11 cellular contexts compared by ENCODE assay signal in the genomic region with DNA sequence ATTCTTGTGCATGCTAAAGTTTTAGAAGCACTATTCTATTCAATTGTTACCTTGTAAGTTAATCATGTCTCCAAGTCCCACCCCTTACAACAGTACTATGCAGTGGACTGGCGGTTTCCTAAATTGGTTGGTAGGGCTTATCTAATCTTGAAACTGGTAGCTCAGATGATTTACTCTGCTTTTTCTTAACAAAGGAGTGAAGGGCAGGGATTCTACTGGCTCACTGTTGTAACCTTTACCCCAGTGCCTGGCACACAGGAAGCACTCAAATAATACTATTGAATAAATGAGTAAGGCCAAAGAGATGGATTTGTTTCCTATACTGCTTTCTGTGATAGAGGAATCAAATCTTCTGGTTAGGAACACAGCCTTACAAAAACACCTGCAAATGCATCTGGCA. TPM values are rescaled to one million over a fixed set of nuclear protein-coding genes. Genes with fewer than 3 reads are reported as not detected.
DNase-seq lines count a peak whose midpoint lies in the region; ATAC-seq and TF ChIP-seq lines count a peak whose summit lies in the region.
"Had no signal": no experiment of that assay in that cellular context is flagged by ENCODE, and none has a peak within 500 bp of the region (broad histone marks: within the 10 kb centered on the region; RNA-seq: fewer than 3 reads in every experiment).

No MANE protein-coding gene starts in this region.

- 0 out of 2 replicates have a peak overlapping the region, but pooled peaks have one; percentile 3 for H3K4me3 ChIP-seq in HUES6 (ENCODE audit: low read depth, low read length)
- H3K4me3 ChIP-seq in mucosa of descending colon, result no peak overlapping the region
- no peak overlapping the region for H3K4me3 ChIP-seq in transverse colon
- H3K4me3 ChIP-seq: A549 had no signal

- peak; percentile 7 for DNase-seq in amniotic epithelial cell (ENCODE audit: low read depth)
- peak in 1 of 3 donors; percentile 41 for DNase-seq in mucosa of descending colon
- DNase-seq in transverse colon, result peak; percentile 45
- DNase-seq in C1 segment of cervical spinal cord (lab: John Stamatoyannopoulos, UW), result no peak
- DNase-seq in A172 (ENCODE audit: low spot score), result no peak
- no peak for DNase-seq in T-helper 9 cell
- DNase-seq: DMS53, GF-D8 had no signal

- H3K9ac ChIP-seq in HUES6 (ENCODE audit: low read length), result peak overlapping the region; percentile 7

- peak; percentile 75 for ATAC-seq in mucosa of descending colon
- ATAC-seq: A549, HCT116 had no signal

- H3K27me3 ChIP-seq in HUES6 (ENCODE audit: control insufficient read depth, insufficient read depth, low read length), result no peaks in the 10 kb centered on the region
- no peaks in the 10 kb centered on the region for H3K27me3 ChIP-seq in transverse colon

- TF ChIP-seq EP300 in transverse colon (IDR thresholded peaks at IDR 0.05; ENCODE audit: low read depth), result no peak

- H3K9me3 ChIP-seq in HUES6 (ENCODE audit: control insufficient read depth, insufficient read depth, low read depth, low read length) (peaks cover 4% of the 10 kb centered on the region; the same call in 1 of the 2 replicates), mucosa of descending colon (no peaks in the 10 kb centered on the region), transverse colon (no peaks in the 10 kb centered on the region)
- H3K9me3 ChIP-seq: A549 had no signal

- H3K36me3 ChIP-seq in HUES6 (ENCODE audit: control insufficient read depth, insufficient read depth, low read length) (no peaks in the 10 kb centered on the region), mucosa of descending colon (ENCODE audit: low read depth) (no peaks in the 10 kb centered on the region), transverse colon (no peaks in the 10 kb centered on the region)

- no peak for TF ChIP-seq POLR2A in transverse colon (IDR thresholded peaks at IDR 0.05)

- in situ Hi-C loops in transverse colon (cut with MboI; ENCODE audit: low pct_ligation_motif_present in 1 of 4, low pct_unique_long_range_greater_than_20kb in 1 of 4, low sequenced_read_pairs in 3 of 4), result no loop called here

- intact Hi-C loops in mucosa of descending colon (cut with DNase I, micrococcal nuclease) (no loop called here), transverse colon (cut with DNase I; ENCODE audit: low total_unique reads) (no loop called here)

- WGBS in transverse colon (ENCODE audit: low coverage in 1 of 2), 2 donors, result 50% methylated on average over 1 of the region's 1 CpG; no CpG with 5 or more reads in 1 of the 2 donors

- H3K27ac ChIP-seq in HUES6 (ENCODE audit: low read depth, low read length) (no peak overlapping the region), transverse colon (peak overlapping the region; percentile 60 to 82 (median 76))
- H3K27ac ChIP-seq: A549 had no signal

- peaks cover 22% of the 10 kb centered on the region for H3K4me1 ChIP-seq in HUES6 (ENCODE audit: control insufficient read depth, insufficient read depth, low read length)
- peaks cover 17% of the 10 kb centered on the region for H3K4me1 ChIP-seq in mucosa of descending colon (ENCODE audit: low read depth)
- peaks cover 8 to 54% (median 31%) of the 10 kb centered on the region in 4 donors for H3K4me1 ChIP-seq in transverse colon
- H3K4me1 ChIP-seq: A549 had no signal

- TF ChIP-seq CTCF in mucosa of descending colon (IDR thresholded peaks at IDR 0.05) (no peak), transverse colon (IDR thresholded peaks at IDR 0.05) (no peak)

RNA-seq across cellular contexts. Expression of a gene that starts 46.0 kb away (rescaled TPM):
- total RNA-seq in mucosa of descending colon, result 100 to 1,000 TPM; 219 to 360 (median 339) TPM
- 100 to 1,000 TPM in 2 of 4 donors, 10 to 100 TPM in 2; 29.9 to 129 (median 66.8) TPM for total RNA-seq in transverse colon
- total RNA-seq in A172 (2014; rRNA removed; shearing (Covaris generic)), result 185 and 287 TPM in 2 replicates

RNA-seq across cellular contexts. Expression of a gene that starts 57.2 kb away (rescaled TPM):
- total RNA-seq in mucosa of descending colon, result not detected
- not detected for total RNA-seq in transverse colon
- not detected in 2 replicates for total RNA-seq in A172 (2014; rRNA removed; shearing (Covaris generic))

Comparison
In these comparisons a context has a peak if more than half of its experiments do, and no peak if none do; other contexts are left out.
1. DNase-seq: peak in amniotic epithelial cell (single experiment) and transverse colon (single experiment); none in C1 segment of cervical spinal cord (0 of 14), A172 (single experiment) and T-helper 9 cell (single experiment).